16 cellular contexts compared by ENCODE assay signal in the genomic region with DNA sequence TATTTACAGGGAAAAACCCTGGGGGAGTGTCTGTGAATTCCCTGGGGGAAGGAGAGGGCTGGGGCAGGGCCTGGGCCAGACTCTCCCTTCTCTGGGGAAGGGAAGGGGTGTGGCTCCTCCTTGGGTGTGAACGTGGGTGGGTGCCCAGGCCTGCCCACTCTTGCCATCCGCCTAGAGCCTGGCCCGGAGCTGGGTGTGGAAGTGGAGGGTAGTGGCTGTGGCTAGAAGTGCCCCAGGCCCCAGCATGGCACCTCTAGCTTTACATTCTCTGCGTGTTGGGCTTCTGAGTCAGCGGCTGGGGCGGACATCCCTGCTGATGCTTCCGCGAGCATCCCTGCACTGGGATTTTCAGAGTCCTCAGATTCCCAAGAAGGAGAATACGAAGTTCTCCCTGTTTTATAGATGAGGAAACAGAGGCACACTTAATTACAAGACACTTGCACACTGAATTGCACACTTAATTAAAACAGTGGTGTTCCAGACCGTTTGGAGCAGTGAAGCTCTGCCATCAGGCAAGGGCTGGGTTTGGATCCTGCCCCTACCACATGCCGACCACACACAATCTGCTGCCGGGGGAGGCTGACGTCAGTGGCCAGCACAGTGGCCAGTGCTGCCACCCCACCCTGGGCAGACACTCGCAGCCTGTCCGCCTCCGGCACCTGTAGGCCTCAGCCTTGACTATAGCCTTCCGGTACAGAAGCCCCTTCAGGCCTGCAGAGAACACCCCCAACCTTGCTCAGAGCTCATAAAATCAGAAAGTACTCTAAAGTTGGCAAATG. TPM values are rescaled to one million over a fixed set of nuclear protein-coding genes. Genes with fewer than 3 reads are reported as not detected.
DNase-seq lines count a peak whose midpoint lies in the region; ATAC-seq and TF ChIP-seq lines count a peak whose summit lies in the region.
"Had no signal": no experiment of that assay in that cellular context is flagged by ENCODE, and none has a peak within 500 bp of the region (broad histone marks: within the 10 kb centered on the region; RNA-seq: fewer than 3 reads in every experiment).

No MANE protein-coding gene starts in this region.

- no peaks in the 10 kb centered on the region for H3K9me3 Mint-ChIP-seq in stimulated activated effector memory CD8-positive, alpha-beta T cell treated with anti-CD3 and anti-CD28 coated beads, Interleukin-12 subunit alpha, Interleukin-12 subunit beta, amount 100 ng/mL, for 72 hours
- no peaks in the 10 kb centered on the region for H3K9me3 Mint-ChIP-seq in CD14-positive monocyte
- H3K9me3 Mint-ChIP-seq: naive thymus-derived CD8-positive, alpha-beta T cell had no signal

- WGBS in right cardiac atrium, result 77% methylated on average over 17 of the region's 17 CpGs
- WGBS in heart right ventricle, 2 donors, result 82 to 85% methylated on average over 17 of the region's 17 CpGs
- WGBS in heart left ventricle, 4 donors, result 77 to 86% (median 80%) methylated on average over 16 to 17 of the region's 17 CpGs

- in situ Hi-C loops in brain microvascular endothelial cell (cut with HindIII; ENCODE audit: low pct_ligation_motif_present, low sequenced_read_pairs), result no loop called here

- H3K27ac ChIP-seq in right cardiac atrium (ENCODE audit: low read length), result no peak overlapping the region
- H3K27ac ChIP-seq in heart right ventricle, result no peak overlapping the region
- H3K27ac ChIP-seq in brain microvascular endothelial cell, result peak overlapping the region; percentile 66
- no peak overlapping the region for H3K27ac ChIP-seq in heart left ventricle
- H3K27ac ChIP-seq: right lobe of liver had no signal

- no peak for TF ChIP-seq CTCF in heart right ventricle (IDR thresholded peaks at IDR 0.05)
- TF ChIP-seq CTCF in brain microvascular endothelial cell (IDR thresholded peaks at IDR 0.05; ENCODE audit: low read depth, low read length, missing control alignments), result no peak
- TF ChIP-seq CTCF in mucosa of descending colon (IDR thresholded peaks at IDR 0.05), result no peak
- no peak for TF ChIP-seq CTCF in heart left ventricle (IDR thresholded peaks at IDR 0.05)
- TF ChIP-seq CTCF in CD14-positive monocyte (IDR thresholded peaks at IDR 0.05), result no peak

- H3K4me1 ChIP-seq in right cardiac atrium (ENCODE audit: control insufficient read depth, insufficient read depth, low read length) (peaks cover under 1% of the 10 kb centered on the region), heart right ventricle (peaks cover 0 to 34% (median 13%) of the 10 kb centered on the region in 9 donors), mucosa of descending colon (ENCODE audit: low read depth) (peaks cover 31% of the 10 kb centered on the region), heart left ventricle (peaks cover 0 to 29% (median 12%) of the 10 kb centered on the region in 12 donors)

- peaks cover 0 to 1% (median 0%) of the 10 kb centered on the region in 3 donors for H3K27me3 Mint-ChIP-seq in CD14-positive monocyte (ENCODE audit: low read depth in 3 of 3)
- H3K27me3 Mint-ChIP-seq: naive thymus-derived CD8-positive, alpha-beta T cell had no signal

- intact Hi-C loops in right cardiac atrium (cut with DNase I) (no loop called here), heart right ventricle (cut with DNase I) (no loop called here), mucosa of descending colon (cut with DNase I, micrococcal nuclease) (no loop called here), heart left ventricle (cut with DNase I) (no loop called here), CD14-positive monocyte (cut with micrococcal nuclease) (no loop called here)

- H3K9me3 ChIP-seq in right cardiac atrium (ENCODE audit: control insufficient read depth, low read length), result no peaks in the 10 kb centered on the region
- H3K9me3 ChIP-seq in heart right ventricle, result no peaks in the 10 kb centered on the region
- no peaks in the 10 kb centered on the region for H3K9me3 ChIP-seq in mucosa of descending colon
- H3K9me3 ChIP-seq in heart left ventricle, result no peaks in the 10 kb centered on the region
- H3K9me3 ChIP-seq: gastroesophageal sphincter, right lobe of liver had no signal

- DNase-seq in right cardiac atrium (peak in 2 of 3 donors; percentile 52 to 59), heart right ventricle (no peak), brain microvascular endothelial cell (peak; percentile 56), mucosa of descending colon (peak; percentile 77 to 80 (median 78)), heart left ventricle (no peak), CD14-positive monocyte (ENCODE audit: low spot score) (no peak)
- no peak for DNase-seq in stimulated activated effector memory CD8-positive, alpha-beta T cell treated with anti-CD3 and anti-CD28 coated beads, Interleukin-12 subunit alpha, Interleukin-12 subunit beta, amount 100 ng/mL, for 72 hours (ENCODE audit: low spot score in 2 of 2)
- DNase-seq: activated T-cell treated with anti-CD3 and anti-CD28 coated beads for 4 hours, NCI-H1930 had no signal

- H3K4me3 Mint-ChIP-seq in stimulated activated effector memory CD8-positive, alpha-beta T cell treated with anti-CD3 and anti-CD28 coated beads, Interleukin-12 subunit alpha, Interleukin-12 subunit beta, amount 100 ng/mL, for 72 hours, result no peak overlapping the region
- H3K4me3 Mint-ChIP-seq in CD14-positive monocyte, result no peak overlapping the region
- H3K4me3 Mint-ChIP-seq: naive thymus-derived CD8-positive, alpha-beta T cell had no signal

- H3K36me3 Mint-ChIP-seq in stimulated activated effector memory CD8-positive, alpha-beta T cell treated with anti-CD3 and anti-CD28 coated beads, Interleukin-12 subunit alpha, Interleukin-12 subunit beta, amount 100 ng/mL, for 72 hours, result peaks cover 25% of the 10 kb centered on the region
- peaks cover 21 to 40% of the 10 kb centered on the region in 2 donors for H3K36me3 Mint-ChIP-seq in CD14-positive monocyte

- ATAC-seq in right cardiac atrium (peak; percentile 15 to 29), heart right ventricle (no peak), mucosa of descending colon (peak; percentile 72), HG03280 (IDR thresholded peaks at IDR 0.05; ENCODE audit: unreplicated experiment) (no peak), heart left ventricle (no peak)
- ATAC-seq in stimulated activated effector memory CD8-positive, alpha-beta T cell treated with anti-CD3 and anti-CD28 coated beads, Interleukin-12 subunit alpha, Interleukin-12 subunit beta, amount 100 ng/mL, for 72 hours, result no peak
- ATAC-seq: gastroesophageal sphincter; naive thymus-derived CD8-positive, alpha-beta T cell; right lobe of liver had no signal

- H3K27me3 ChIP-seq in right cardiac atrium (ENCODE audit: control insufficient read depth, insufficient read depth) (no peaks in the 10 kb centered on the region), heart right ventricle (no peaks in the 10 kb centered on the region), brain microvascular endothelial cell (replicated peaks) (no peaks in the 10 kb centered on the region), heart left ventricle (no peaks in the 10 kb centered on the region)
- H3K27me3 ChIP-seq: gastroesophageal sphincter, right lobe of liver had no signal

- TF ChIP-seq POLR2A in heart left ventricle (IDR thresholded peaks at IDR 0.05), result no peak

- no peak overlapping the region for H3K27ac Mint-ChIP-seq in stimulated activated effector memory CD8-positive, alpha-beta T cell treated with anti-CD3 and anti-CD28 coated beads, Interleukin-12 subunit alpha, Interleukin-12 subunit beta, amount 100 ng/mL, for 72 hours
- H3K27ac Mint-ChIP-seq in CD14-positive monocyte, result no peak overlapping the region
- H3K27ac Mint-ChIP-seq: naive thymus-derived CD8-positive, alpha-beta T cell had no signal

- peaks cover 16% of the 10 kb centered on the region for H3K4me1 Mint-ChIP-seq in stimulated activated effector memory CD8-positive, alpha-beta T cell treated with anti-CD3 and anti-CD28 coated beads, Interleukin-12 subunit alpha, Interleukin-12 subunit beta, amount 100 ng/mL, for 72 hours
- H3K4me1 Mint-ChIP-seq in CD14-positive monocyte, result peaks cover 10% of the 10 kb centered on the region

- H3K4me3 ChIP-seq in right cardiac atrium (ENCODE audit: low read length), result no peak overlapping the region
- no peak overlapping the region for H3K4me3 ChIP-seq in heart right ventricle
- H3K4me3 ChIP-seq in brain microvascular endothelial cell (ENCODE audit: low read depth, low read length), result no peak overlapping the region
- H3K4me3 ChIP-seq in mucosa of descending colon, result no peak overlapping the region
- H3K4me3 ChIP-seq in heart left ventricle, result no peak overlapping the region
- H3K4me3 ChIP-seq: gastroesophageal sphincter, right lobe of liver had no signal

- H3K36me3 ChIP-seq in heart right ventricle (peaks cover 0 to 60% (median 4%) of the 10 kb centered on the region in 9 donors), brain microvascular endothelial cell (replicated peaks) (peaks cover 2% of the 10 kb centered on the region), mucosa of descending colon (ENCODE audit: low read depth) (no peaks in the 10 kb centered on the region), heart left ventricle (peaks cover 0 to 52% (median 36%) of the 10 kb centered on the region in 9 donors)

RNA-seq across cellular contexts. Expression of a gene that starts 7.6 kb away (rescaled TPM):
- total RNA-seq in right cardiac atrium (100 to 1,000 TPM in 3 of 4 donors, 10 to 100 TPM in 1; 87.5 to 135 (median 111) TPM), heart right ventricle (100 to 1,000 TPM in 1 of 10 donors, 10 to 100 TPM in 9; 40.7 to 106 (median 52.2) TPM), mucosa of descending colon (10 to 100 TPM; 56.8 to 90.9 (median 75.4) TPM), heart left ventricle (100 to 1,000 TPM in 2 of 9 donors, 10 to 100 TPM in 7; 41.5 to 123 (median 49.9) TPM)
- polyA plus RNA-seq in right cardiac atrium (164 TPM), heart right ventricle (100 to 1,000 TPM in 1 of 2 donors, 10 to 100 TPM in 1; 92.1 to 104 TPM), heart left ventricle (10 to 100 TPM; 76.9 to 94.6 TPM), CD14-positive monocyte (10 to 100 TPM; 48.7 to 63.2 TPM)

RNA-seq across cellular contexts. Expression of a gene that starts 8.8 kb away (rescaled TPM):
- total RNA-seq in right cardiac atrium, result 10 to 100 TPM; 31.3 to 41.7 (median 38.5) TPM
- polyA plus RNA-seq in right cardiac atrium, result 35.2 TPM
- 10 to 100 TPM; 16.4 to 43.0 (median 24.3) TPM for total RNA-seq in heart right ventricle
- polyA plus RNA-seq in heart right ventricle, result 10 to 100 TPM; 18.4 to 31.8 TPM
- total RNA-seq in mucosa of descending colon, result 10 to 100 TPM; 31.2 to 46.7 (median 40.6) TPM
- total RNA-seq in heart left ventricle, result 10 to 100 TPM; 24.3 to 48.3 (median 26.2) TPM
- 10 to 100 TPM; 20.2 to 44.0 TPM for polyA plus RNA-seq in heart left ventricle
- polyA plus RNA-seq in CD14-positive monocyte, result 1 to 10 TPM; 7.8 to 9.3 TPM

RNA-seq across cellular contexts. Expression of a gene that starts 14.3 kb away (rescaled TPM):
- not detected for total RNA-seq in right cardiac atrium
- 0.05 TPM for polyA plus RNA-seq in right cardiac atrium
- total RNA-seq in heart right ventricle, result not detected
- not detected for polyA plus RNA-seq in heart right ventricle
- not detected for total RNA-seq in mucosa of descending colon
- total RNA-seq in heart left ventricle, result not detected
- not detected for polyA plus RNA-seq in heart left ventricle
- polyA plus RNA-seq in CD14-positive monocyte, result not detected
- total RNA-seq: kidney epithelial cell; naive thymus-derived CD8-positive, alpha-beta T cell; right lobe of liver; subcutaneous adipose tissue had no signal
- polyA plus RNA-seq: naive thymus-derived CD8-positive, alpha-beta T cell had no signal

RNA-seq across cellular contexts. Expression of a gene that starts 23.3 kb away (rescaled TPM):
- total RNA-seq in right cardiac atrium (not detected), heart right ventricle (not detected), mucosa of descending colon (not detected), heart left ventricle (not detected)
- polyA plus RNA-seq in right cardiac atrium (0.14 TPM), heart right ventricle (under 1 TPM in 1 of 2 donors, not detected in 1; 0.10 TPM), heart left ventricle (not detected), CD14-positive monocyte (not detected)
- total RNA-seq: A673; gastroesophageal sphincter; kidney epithelial cell; naive thymus-derived CD8-positive, alpha-beta T cell; right lobe of liver; subcutaneous adipose tissue had no signal
- polyA plus RNA-seq: naive thymus-derived CD8-positive, alpha-beta T cell had no signal

RNA-seq across cellular contexts. Expression of a gene that starts 25.5 kb away (rescaled TPM):
- total RNA-seq in right cardiac atrium, result 10 to 100 TPM; 10.9 to 14.2 (median 13.7) TPM
- polyA plus RNA-seq in right cardiac atrium, result 7.9 TPM
- 10 to 100 TPM in 3 of 10 donors, 1 to 10 TPM in 7; 5.8 to 13.3 (median 8.7) TPM for total RNA-seq in heart right ventricle
- 10 to 100 TPM in 1 of 2 donors, 1 to 10 TPM in 1; 9.5 to 13.1 TPM for polyA plus RNA-seq in heart right ventricle
- total RNA-seq in mucosa of descending colon, result 10 to 100 TPM; 51.1 to 72.1 (median 65.1) TPM
- total RNA-seq in heart left ventricle, result 10 to 100 TPM in 3 of 9 donors, 1 to 10 TPM in 6; 7.6 to 19.1 (median 9.8) TPM
- polyA plus RNA-seq in heart left ventricle, result 10 to 100 TPM in 1 of 2 donors, 1 to 10 TPM in 1; 7.4 to 11.6 TPM
- 1 to 10 TPM; 1.1 to 1.4 TPM for polyA plus RNA-seq in CD14-positive monocyte

Comparison
In these comparisons a context has a peak if more than half of its experiments do, and no peak if none do; other contexts are left out.
1. ATAC-seq: peak in right cardiac atrium (2 of 2) and mucosa of descending colon (single experiment); none in heart right ventricle (0 of 8), HG03280 (single experiment), heart left ventricle (0 of 4) and stimulated activated effector memory CD8-positive, alpha-beta T cell treated with anti-CD3 and anti-CD28 coated beads, Interleukin-12 subunit alpha, Interleukin-12 subunit beta, amount 100 ng/mL, for 72 hours (single experiment).
2. DNase-seq: peak in right cardiac atrium (2 of 3), brain microvascular endothelial cell (single experiment) and mucosa of descending colon (3 of 3); none in heart right ventricle (0 of 2), heart left ventricle (0 of 5), stimulated activated effector memory CD8-positive, alpha-beta T cell treated with anti-CD3 and anti-CD28 coated beads, Interleukin-12 subunit alpha, Interleukin-12 subunit beta, amount 100 ng/mL, for 72 hours (0 of 2) and CD14-positive monocyte (single experiment).